ENCODE assay signal across 29 cellular contexts in genomic region chr7:138127996-138128395, GRCh38. TPM values are rescaled to one million over a fixed set of nuclear protein-coding genes. Genes with fewer than 3 reads are reported as not detected.
"Had no signal": no experiment of that assay in that cellular context is flagged by ENCODE, and none has a peak within 500 bp of the region (broad histone marks: within the 10 kb centered on the region; RNA-seq: fewer than 3 reads in every experiment).

No MANE protein-coding gene starts in this region.

- ATAC-seq: gastrocnemius medialis; left colon; left ventricle myocardium superior; naive thymus-derived CD4-positive, alpha-beta T cell; right lobe of liver; stimulated activated memory B cell treated with anti-CD40 and anti-IgM and Interleukin-4, amounts not matched to agents 10 μg/mL and 1 μg/mL and 100 μg/mL, for 72 hours had no signal

- H3K9me3 ChIP-seq: gastrocnemius medialis, prostate gland, right lobe of liver had no signal

- H3K4me1 ChIP-seq: esophagus muscularis mucosa, gastrocnemius medialis, parathyroid adenoma, prostate gland had no signal

- H3K36me3 Mint-ChIP-seq: immature natural killer cell; naive thymus-derived CD4-positive, alpha-beta T cell; stimulated activated memory B cell treated with anti-CD40 and anti-IgM and Interleukin-4, amounts not matched to agents 10 μg/mL and 1 μg/mL and 100 μg/mL, for 72 hours had no signal

- H3K27me3 ChIP-seq: esophagus muscularis mucosa, gastrocnemius medialis, right lobe of liver, tibial nerve had no signal

- H3K36me3 ChIP-seq: esophagus muscularis mucosa, gastrocnemius medialis, prostate gland, right lobe of liver, tibial nerve had no signal

- DNase-seq: effector CD4-positive, alpha-beta T cell; gastrocnemius medialis; glutamatergic neuron; immature natural killer cell; left colon; left ventricle myocardium superior; mesendoderm; naive thymus-derived CD4-positive, alpha-beta T cell; nephron progenitor cell; retina; right lobe of liver; stimulated activated CD4-positive, alpha-beta T cell treated with anti-CD3 and anti-CD28 coated beads, Interleukin-4, amount 100 ng/mL, for 1 hour; stimulated activated CD8-positive, alpha-beta memory T cell treated with anti-CD3 and anti-CD28 coated beads, Interleukin-4, amount 100 ng/mL, for 48 hours had no signal

- H3K27ac ChIP-seq: coronary artery, epithelial cell of prostate, esophagus muscularis mucosa, gastrocnemius medialis, parathyroid adenoma, prostate gland, right lobe of liver, tibial nerve had no signal

- H3K9me3 Mint-ChIP-seq: immature natural killer cell had no signal

- H3K27me3 Mint-ChIP-seq: stimulated activated memory B cell treated with anti-CD40 and anti-IgM and Interleukin-4, amounts not matched to agents 10 μg/mL and 1 μg/mL and 100 μg/mL, for 72 hours had no signal

- H3K27ac Mint-ChIP-seq: immature natural killer cell; naive thymus-derived CD4-positive, alpha-beta T cell; stimulated activated memory B cell treated with anti-CD40 and anti-IgM and Interleukin-4, amounts not matched to agents 10 μg/mL and 1 μg/mL and 100 μg/mL, for 72 hours; stimulated activated naive CD8-positive, alpha-beta T cell treated with anti-CD3 and anti-CD28 coated beads, Interleukin-15, Interleukin-2, amounts not matched to agents 100 ng/mL and 50 ng/mL, for 24 hours had no signal

- H3K4me1 Mint-ChIP-seq: immature natural killer cell; naive thymus-derived CD4-positive, alpha-beta T cell; stimulated activated memory B cell treated with anti-CD40 and anti-IgM and Interleukin-4, amounts not matched to agents 10 μg/mL and 1 μg/mL and 100 μg/mL, for 72 hours had no signal

- H3K4me3 Mint-ChIP-seq: immature natural killer cell; naive thymus-derived CD4-positive, alpha-beta T cell; nephron progenitor cell; stimulated activated memory B cell treated with anti-CD40 and anti-IgM and Interleukin-4, amounts not matched to agents 10 μg/mL and 1 μg/mL and 100 μg/mL, for 72 hours; stimulated activated naive CD8-positive, alpha-beta T cell treated with anti-CD3 and anti-CD28 coated beads, Interleukin-15, Interleukin-2, amounts not matched to agents 100 ng/mL and 50 ng/mL, for 24 hours had no signal

- H3K4me3 ChIP-seq: coronary artery, esophagus muscularis mucosa, gastrocnemius medialis, lung, prostate gland, right lobe of liver, tibial nerve had no signal

- H3K9ac ChIP-seq: parathyroid adenoma had no signal

RNA-seq across cellular contexts. Expression of gene AKR1D1, which starts 51.7 kb away (rescaled TPM):
- total RNA-seq: chondrocyte; dermis microvascular lymphatic vessel endothelial cell; esophagus muscularis mucosa; fibroblast of villous mesenchyme; left colon; left ventricle myocardium superior; lung; naive thymus-derived CD4-positive, alpha-beta T cell; omental fat pad; prostate gland; temporal lobe; tibial nerve; ureter had no signal
- polyA plus RNA-seq: immature natural killer cell; keratinocyte; lung; naive thymus-derived CD4-positive, alpha-beta T cell had no signal
